Comparison of ENCODE assay signal across 18 cellular contexts in genomic region chr6:159736908-159737307, GRCh38.
"Had no signal": no experiment of that assay in that cellular context is flagged by ENCODE, and none has a peak within 500 bp of the region (broad histone marks: within the 10 kb centered on the region; RNA-seq: fewer than 3 reads in every experiment).

No MANE protein-coding gene starts in this region.

- H3K4me3 ChIP-seq: dorsolateral prefrontal cortex, esophagus muscularis mucosa, gastrocnemius medialis, heart right ventricle, sigmoid colon, skin epidermis, tibial artery, upper lobe of right lung, vagina had no signal

- ATAC-seq: gastrocnemius medialis; heart right ventricle; naive thymus-derived CD4-positive, alpha-beta T cell; upper lobe of right lung had no signal

- DNase-seq: cortex of kidney; dorsolateral prefrontal cortex; effector CD8-positive, alpha-beta T cell; gastrocnemius medialis; heart right ventricle; hypothalamus; kidney glomerular epithelial cell; naive thymus-derived CD4-positive, alpha-beta T cell; nephron progenitor cell; sigmoid colon; stimulated activated CD4-positive, alpha-beta T cell treated with anti-CD3 and anti-CD28 coated beads, Interleukin-12 subunit alpha, Interleukin-12 subunit beta, amount 100 ng/mL, for 4 hours; stimulated activated naive CD4-positive, alpha-beta T cell treated with Interleukin-2 at 50 U/mL for 16 hours; tibial artery; upper lobe of right lung had no signal

- H3K27ac ChIP-seq: dorsolateral prefrontal cortex, epithelial cell of prostate, gastrocnemius medialis, heart right ventricle, sigmoid colon, skin epidermis, tibial artery, upper lobe of right lung, vagina had no signal

- H3K9me3 ChIP-seq: esophagus muscularis mucosa, gastrocnemius medialis, heart right ventricle, sigmoid colon, tibial artery, upper lobe of right lung, vagina had no signal

- H3K27me3 ChIP-seq: dorsolateral prefrontal cortex, esophagus muscularis mucosa, gastrocnemius medialis, heart right ventricle, sigmoid colon, tibial artery, upper lobe of right lung, vagina had no signal
